ENCODE assay signal across 1 cellular context in the genomic region with DNA sequence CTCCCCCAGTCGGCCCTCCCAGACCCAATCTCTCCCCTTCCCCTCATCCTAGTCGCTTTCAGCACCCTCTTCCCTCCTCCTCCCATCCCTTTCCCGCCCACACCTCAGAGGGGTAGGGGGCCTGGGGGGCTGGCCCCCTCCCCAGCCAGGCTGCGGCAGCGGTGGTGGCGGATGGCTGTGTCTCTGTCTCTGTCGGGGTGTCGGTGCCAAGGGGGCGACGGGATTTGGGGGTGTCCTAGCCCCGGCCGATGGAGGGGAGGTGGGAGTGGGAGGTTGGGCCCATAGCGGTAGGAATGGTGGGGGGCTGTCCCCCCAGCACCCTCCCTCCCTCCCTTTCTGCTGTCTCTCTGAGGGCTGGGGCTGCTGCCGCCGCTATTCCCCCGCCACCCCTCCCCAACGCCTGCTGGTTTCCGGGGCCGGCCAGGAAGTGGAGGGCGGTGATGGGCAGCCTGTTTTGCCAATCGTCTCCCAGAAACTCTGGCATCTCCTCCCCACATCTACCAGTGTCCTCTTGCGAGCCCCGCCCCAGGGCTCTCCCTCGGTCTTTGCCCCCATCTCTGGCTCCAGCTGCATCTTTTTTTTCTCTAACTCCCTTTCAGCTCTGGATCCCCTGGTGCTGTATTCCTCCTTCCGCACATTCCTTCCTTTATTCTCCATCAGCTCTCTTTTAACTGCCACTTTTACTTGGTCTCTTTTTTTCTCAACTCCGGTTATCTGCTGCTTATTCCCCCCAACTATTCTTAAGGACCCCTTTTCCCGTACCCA.
TF ChIP-seq lines count a peak whose summit lies in the region.

A gene with protein sequence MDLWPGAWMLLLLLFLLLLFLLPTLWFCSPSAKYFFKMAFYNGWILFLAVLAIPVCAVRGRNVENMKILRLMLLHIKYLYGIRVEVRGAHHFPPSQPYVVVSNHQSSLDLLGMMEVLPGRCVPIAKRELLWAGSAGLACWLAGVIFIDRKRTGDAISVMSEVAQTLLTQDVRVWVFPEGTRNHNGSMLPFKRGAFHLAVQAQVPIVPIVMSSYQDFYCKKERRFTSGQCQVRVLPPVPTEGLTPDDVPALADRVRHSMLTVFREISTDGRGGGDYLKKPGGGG (minus strand): TSS at position 374 of the 765 bp plus-strand sequence. CDS start 4,588 bp downstream, outside the sequence.

TF ChIP-seq in HepG2, 621 proteins besides CTCF, POLR2A, EP300 and RAD21 (continued from another document and continues in another):
- TF ChIP-seq, protein P1, sequence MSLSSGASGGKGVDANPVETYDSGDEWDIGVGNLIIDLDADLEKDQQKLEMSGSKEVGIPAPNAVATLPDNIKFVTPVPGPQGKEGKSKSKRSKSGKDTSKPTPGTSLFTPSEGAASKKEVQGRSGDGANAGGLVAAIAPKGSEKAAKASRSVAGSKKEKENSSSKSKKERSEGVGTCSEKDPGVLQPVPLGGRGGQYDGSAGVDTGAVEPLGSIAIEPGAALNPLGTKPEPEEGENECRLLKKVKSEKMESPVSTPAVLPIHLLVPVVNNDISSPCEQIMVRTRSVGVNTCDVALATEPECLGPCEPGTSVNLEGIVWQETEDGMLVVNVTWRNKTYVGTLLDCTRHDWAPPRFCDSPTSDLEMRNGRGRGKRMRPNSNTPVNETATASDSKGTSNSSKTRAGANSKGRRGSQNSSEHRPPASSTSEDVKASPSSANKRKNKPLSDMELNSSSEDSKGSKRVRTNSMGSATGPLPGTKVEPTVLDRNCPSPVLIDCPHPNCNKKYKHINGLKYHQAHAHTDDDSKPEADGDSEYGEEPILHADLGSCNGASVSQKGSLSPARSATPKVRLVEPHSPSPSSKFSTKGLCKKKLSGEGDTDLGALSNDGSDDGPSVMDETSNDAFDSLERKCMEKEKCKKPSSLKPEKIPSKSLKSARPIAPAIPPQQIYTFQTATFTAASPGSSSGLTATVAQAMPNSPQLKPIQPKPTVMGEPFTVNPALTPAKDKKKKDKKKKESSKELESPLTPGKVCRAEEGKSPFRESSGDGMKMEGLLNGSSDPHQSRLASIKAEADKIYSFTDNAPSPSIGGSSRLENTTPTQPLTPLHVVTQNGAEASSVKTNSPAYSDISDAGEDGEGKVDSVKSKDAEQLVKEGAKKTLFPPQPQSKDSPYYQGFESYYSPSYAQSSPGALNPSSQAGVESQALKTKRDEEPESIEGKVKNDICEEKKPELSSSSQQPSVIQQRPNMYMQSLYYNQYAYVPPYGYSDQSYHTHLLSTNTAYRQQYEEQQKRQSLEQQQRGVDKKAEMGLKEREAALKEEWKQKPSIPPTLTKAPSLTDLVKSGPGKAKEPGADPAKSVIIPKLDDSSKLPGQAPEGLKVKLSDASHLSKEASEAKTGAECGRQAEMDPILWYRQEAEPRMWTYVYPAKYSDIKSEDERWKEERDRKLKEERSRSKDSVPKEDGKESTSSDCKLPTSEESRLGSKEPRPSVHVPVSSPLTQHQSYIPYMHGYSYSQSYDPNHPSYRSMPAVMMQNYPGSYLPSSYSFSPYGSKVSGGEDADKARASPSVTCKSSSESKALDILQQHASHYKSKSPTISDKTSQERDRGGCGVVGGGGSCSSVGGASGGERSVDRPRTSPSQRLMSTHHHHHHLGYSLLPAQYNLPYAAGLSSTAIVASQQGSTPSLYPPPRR (CRISPR knock-in tag; IDR thresholded peaks at IDR 0.05; ENCODE audit: borderline replicate concordance), result peak; percentile 57; the same call in 1 of the 2 replicates
- TF ChIP-seq ZSCAN31 (CRISPR knock-in tag; IDR thresholded peaks at IDR 0.05; ENCODE audit: low read depth) (0 out of 2 replicates have a peak, but pooled peaks have one; percentile 21), ZMYM3 (CRISPR knock-in tag; IDR thresholded peaks at IDR 0.05) (0 out of 2 replicates have a peak, but pooled peaks have one; percentile 30), PREB (CRISPR knock-in tag; IDR thresholded peaks at IDR 0.05) (no peak), ZNF572 (CRISPR knock-in tag; IDR thresholded peaks at IDR 0.05) (peak; percentile 98; the same call in 1 of the 2 replicates), ZNF264 (CRISPR knock-in tag; IDR thresholded peaks at IDR 0.05) (peak; percentile 40; the same call in 1 of the 2 replicates), NCOR1 (IDR thresholded peaks at IDR 0.05; ENCODE audit: borderline replicate concordance, low read length) (peak; percentile 69; the same call in 1 of the 2 replicates), ZNF776 (CRISPR knock-in tag; IDR thresholded peaks at IDR 0.05) (no peak), ATF7-NPFF (CRISPR knock-in tag; IDR thresholded peaks at IDR 0.05; ENCODE audit: low read depth) (peak; percentile 78; the same call in 1 of the 2 replicates), MIER2 (CRISPR knock-in tag; IDR thresholded peaks at IDR 0.05) (no peak), SALL1 (CRISPR knock-in tag; IDR thresholded peaks at IDR 0.05) (peak; percentile 69; the same call in 1 of the 2 replicates), MEF2D (CRISPR knock-in tag; IDR thresholded peaks at IDR 0.05) (0 out of 2 replicates have a peak, but pooled peaks have one; percentile 53), MXD1 (CRISPR knock-in tag; IDR thresholded peaks at IDR 0.05) (peak; percentile 41; the same call in 1 of the 2 replicates), BRD4 (CRISPR knock-in tag; IDR thresholded peaks at IDR 0.05) (0 out of 2 replicates have a peak, but pooled peaks have one; percentile 31), MED1 (CRISPR knock-in tag; IDR thresholded peaks at IDR 0.05) (peak; percentile 29; the same call in 1 of the 2 replicates), GATAD1 (CRISPR knock-in tag; IDR thresholded peaks at IDR 0.05) (peak; percentile 67), PHB2 (IDR thresholded peaks at IDR 0.05; ENCODE audit: partially characterized antibody) (no peak), ATF3 (CRISPR knock-in tag; IDR thresholded peaks at IDR 0.05) (no peak), ZNF12 (CRISPR knock-in tag; IDR thresholded peaks at IDR 0.05) (no peak), ERF (CRISPR knock-in tag; IDR thresholded peaks at IDR 0.05) (peak; percentile 46; the same call in 1 of the 2 replicates), ZNF256 (CRISPR knock-in tag; conservative IDR thresholded peaks at IDR 0.05) (no peak), HNF1B (CRISPR knock-in tag; IDR thresholded peaks at IDR 0.05) (no peak), ZEB1 (IDR thresholded peaks at IDR 0.05; ENCODE audit: insufficient replicate concordance, low read depth) (no peak), ZNF275 (CRISPR knock-in tag; IDR thresholded peaks at IDR 0.05; ENCODE audit: borderline replicate concordance) (no peak), CENPT (CRISPR knock-in tag; IDR thresholded peaks at IDR 0.05; ENCODE audit: low read depth) (no peak)
- TF ChIP-seq, protein P2, sequence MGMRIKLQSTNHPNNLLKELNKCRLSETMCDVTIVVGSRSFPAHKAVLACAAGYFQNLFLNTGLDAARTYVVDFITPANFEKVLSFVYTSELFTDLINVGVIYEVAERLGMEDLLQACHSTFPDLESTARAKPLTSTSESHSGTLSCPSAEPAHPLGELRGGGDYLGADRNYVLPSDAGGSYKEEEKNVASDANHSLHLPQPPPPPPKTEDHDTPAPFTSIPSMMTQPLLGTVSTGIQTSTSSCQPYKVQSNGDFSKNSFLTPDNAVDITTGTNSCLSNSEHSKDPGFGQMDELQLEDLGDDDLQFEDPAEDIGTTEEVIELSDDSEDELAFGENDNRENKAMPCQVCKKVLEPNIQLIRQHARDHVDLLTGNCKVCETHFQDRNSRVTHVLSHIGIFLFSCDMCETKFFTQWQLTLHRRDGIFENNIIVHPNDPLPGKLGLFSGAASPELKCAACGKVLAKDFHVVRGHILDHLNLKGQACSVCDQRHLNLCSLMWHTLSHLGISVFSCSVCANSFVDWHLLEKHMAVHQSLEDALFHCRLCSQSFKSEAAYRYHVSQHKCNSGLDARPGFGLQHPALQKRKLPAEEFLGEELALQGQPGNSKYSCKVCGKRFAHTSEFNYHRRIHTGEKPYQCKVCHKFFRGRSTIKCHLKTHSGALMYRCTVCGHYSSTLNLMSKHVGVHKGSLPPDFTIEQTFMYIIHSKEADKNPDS (CRISPR knock-in tag; IDR thresholded peaks at IDR 0.05), result no peak
- TF ChIP-seq, protein P3, sequence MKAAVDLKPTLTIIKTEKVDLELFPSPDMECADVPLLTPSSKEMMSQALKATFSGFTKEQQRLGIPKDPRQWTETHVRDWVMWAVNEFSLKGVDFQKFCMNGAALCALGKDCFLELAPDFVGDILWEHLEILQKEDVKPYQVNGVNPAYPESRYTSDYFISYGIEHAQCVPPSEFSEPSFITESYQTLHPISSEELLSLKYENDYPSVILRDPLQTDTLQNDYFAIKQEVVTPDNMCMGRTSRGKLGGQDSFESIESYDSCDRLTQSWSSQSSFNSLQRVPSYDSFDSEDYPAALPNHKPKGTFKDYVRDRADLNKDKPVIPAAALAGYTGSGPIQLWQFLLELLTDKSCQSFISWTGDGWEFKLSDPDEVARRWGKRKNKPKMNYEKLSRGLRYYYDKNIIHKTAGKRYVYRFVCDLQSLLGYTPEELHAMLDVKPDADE (CRISPR knock-in tag; IDR thresholded peaks at IDR 0.05), result 0 out of 2 replicates have a peak, but pooled peaks have one; percentile 48
- TF ChIP-seq, protein P4, sequence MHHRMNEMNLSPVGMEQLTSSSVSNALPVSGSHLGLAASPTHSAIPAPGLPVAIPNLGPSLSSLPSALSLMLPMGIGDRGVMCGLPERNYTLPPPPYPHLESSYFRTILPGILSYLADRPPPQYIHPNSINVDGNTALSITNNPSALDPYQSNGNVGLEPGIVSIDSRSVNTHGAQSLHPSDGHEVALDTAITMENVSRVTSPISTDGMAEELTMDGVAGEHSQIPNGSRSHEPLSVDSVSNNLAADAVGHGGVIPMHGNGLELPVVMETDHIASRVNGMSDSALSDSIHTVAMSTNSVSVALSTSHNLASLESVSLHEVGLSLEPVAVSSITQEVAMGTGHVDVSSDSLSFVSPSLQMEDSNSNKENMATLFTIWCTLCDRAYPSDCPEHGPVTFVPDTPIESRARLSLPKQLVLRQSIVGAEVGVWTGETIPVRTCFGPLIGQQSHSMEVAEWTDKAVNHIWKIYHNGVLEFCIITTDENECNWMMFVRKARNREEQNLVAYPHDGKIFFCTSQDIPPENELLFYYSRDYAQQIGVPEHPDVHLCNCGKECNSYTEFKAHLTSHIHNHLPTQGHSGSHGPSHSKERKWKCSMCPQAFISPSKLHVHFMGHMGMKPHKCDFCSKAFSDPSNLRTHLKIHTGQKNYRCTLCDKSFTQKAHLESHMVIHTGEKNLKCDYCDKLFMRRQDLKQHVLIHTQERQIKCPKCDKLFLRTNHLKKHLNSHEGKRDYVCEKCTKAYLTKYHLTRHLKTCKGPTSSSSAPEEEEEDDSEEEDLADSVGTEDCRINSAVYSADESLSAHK (CRISPR knock-in tag; IDR thresholded peaks at IDR 0.05; ENCODE audit: borderline replicate concordance), result no peak
- TF ChIP-seq, protein P5, sequence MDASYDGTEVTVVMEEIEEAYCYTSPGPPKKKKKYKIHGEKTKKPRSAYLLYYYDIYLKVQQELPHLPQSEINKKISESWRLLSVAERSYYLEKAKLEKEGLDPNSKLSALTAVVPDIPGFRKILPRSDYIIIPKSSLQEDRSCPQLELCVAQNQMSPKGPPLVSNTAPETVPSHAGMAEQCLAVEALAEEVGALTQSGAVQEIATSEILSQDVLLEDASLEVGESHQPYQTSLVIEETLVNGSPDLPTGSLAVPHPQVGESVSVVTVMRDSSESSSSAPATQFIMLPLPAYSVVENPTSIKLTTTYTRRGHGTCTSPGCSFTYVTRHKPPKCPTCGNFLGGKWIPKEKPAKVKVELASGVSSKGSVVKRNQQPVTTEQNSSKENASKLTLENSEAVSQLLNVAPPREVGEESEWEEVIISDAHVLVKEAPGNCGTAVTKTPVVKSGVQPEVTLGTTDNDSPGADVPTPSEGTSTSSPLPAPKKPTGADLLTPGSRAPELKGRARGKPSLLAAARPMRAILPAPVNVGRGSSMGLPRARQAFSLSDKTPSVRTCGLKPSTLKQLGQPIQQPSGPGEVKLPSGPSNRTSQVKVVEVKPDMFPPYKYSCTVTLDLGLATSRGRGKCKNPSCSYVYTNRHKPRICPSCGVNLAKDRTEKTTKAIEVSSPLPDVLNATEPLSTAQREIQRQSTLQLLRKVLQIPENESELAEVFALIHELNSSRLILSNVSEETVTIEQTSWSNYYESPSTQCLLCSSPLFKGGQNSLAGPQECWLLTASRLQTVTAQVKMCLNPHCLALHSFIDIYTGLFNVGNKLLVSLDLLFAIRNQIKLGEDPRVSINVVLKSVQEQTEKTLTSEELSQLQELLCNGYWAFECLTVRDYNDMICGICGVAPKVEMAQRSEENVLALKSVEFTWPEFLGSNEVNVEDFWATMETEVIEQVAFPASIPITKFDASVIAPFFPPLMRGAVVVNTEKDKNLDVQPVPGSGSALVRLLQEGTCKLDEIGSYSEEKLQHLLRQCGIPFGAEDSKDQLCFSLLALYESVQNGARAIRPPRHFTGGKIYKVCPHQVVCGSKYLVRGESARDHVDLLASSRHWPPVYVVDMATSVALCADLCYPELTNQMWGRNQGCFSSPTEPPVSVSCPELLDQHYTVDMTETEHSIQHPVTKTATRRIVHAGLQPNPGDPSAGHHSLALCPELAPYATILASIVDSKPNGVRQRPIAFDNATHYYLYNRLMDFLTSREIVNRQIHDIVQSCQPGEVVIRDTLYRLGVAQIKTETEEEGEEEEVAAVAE (CRISPR knock-in tag; IDR thresholded peaks at IDR 0.05; ENCODE audit: borderline replicate concordance), result peak; percentile 30; the same call in 1 of the 2 replicates
